Comparison of ENCODE assay signal across 2 cellular contexts in the genomic region with DNA sequence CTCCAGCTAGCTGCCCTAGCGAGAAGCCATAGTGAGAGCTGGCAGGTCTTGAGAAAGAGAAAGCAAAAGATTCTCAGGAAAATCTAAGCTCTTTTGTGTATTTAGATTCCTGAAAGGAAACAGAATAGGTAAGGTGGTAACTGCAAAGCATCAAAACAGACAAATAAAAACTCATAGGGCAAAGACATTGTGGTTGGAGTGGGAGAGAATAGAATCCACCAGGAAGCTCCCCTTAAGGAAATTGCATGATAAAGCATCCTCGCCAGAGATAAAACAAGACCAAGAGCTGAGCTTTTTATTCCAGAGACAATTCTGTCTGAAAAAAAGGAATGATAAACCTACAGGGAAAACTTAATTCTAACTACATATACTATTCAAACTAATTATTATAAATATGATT.
TF ChIP-seq lines count a peak whose summit lies in the region.

No MANE protein-coding gene starts in this region.

TF ChIP-seq in GM23338, 12 proteins besides CTCF, POLR2A, EP300 and RAD21 (continues in another document):
- TF ChIP-seq JUNB (IDR thresholded peaks at IDR 0.05; ENCODE audit: unreplicated experiment) (no peak), NANOG (IDR thresholded peaks at IDR 0.05; ENCODE audit: borderline replicate concordance) (no peak), POLR2AphosphoS5 (IDR thresholded peaks at IDR 0.05; ENCODE audit: low read depth) (no peak), EZH2 (IDR thresholded peaks at IDR 0.05; ENCODE audit: low read depth, unreplicated experiment) (no peak), ZNF114 (CRISPR knock-in tag; IDR thresholded peaks at IDR 0.05) (no peak), CREB1 (CRISPR knock-in tag; IDR thresholded peaks at IDR 0.05; ENCODE audit: low read depth) (no peak), EZH2phosphoT487 (IDR thresholded peaks at IDR 0.05; ENCODE audit: unreplicated experiment) (no peak)
- TF ChIP-seq, protein P1, sequence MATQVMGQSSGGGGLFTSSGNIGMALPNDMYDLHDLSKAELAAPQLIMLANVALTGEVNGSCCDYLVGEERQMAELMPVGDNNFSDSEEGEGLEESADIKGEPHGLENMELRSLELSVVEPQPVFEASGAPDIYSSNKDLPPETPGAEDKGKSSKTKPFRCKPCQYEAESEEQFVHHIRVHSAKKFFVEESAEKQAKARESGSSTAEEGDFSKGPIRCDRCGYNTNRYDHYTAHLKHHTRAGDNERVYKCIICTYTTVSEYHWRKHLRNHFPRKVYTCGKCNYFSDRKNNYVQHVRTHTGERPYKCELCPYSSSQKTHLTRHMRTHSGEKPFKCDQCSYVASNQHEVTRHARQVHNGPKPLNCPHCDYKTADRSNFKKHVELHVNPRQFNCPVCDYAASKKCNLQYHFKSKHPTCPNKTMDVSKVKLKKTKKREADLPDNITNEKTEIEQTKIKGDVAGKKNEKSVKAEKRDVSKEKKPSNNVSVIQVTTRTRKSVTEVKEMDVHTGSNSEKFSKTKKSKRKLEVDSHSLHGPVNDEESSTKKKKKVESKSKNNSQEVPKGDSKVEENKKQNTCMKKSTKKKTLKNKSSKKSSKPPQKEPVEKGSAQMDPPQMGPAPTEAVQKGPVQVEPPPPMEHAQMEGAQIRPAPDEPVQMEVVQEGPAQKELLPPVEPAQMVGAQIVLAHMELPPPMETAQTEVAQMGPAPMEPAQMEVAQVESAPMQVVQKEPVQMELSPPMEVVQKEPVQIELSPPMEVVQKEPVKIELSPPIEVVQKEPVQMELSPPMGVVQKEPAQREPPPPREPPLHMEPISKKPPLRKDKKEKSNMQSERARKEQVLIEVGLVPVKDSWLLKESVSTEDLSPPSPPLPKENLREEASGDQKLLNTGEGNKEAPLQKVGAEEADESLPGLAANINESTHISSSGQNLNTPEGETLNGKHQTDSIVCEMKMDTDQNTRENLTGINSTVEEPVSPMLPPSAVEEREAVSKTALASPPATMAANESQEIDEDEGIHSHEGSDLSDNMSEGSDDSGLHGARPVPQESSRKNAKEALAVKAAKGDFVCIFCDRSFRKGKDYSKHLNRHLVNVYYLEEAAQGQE (IDR thresholded peaks at IDR 0.05; ENCODE audit: unreplicated experiment) = no peak
- TF ChIP-seq, protein P2, sequence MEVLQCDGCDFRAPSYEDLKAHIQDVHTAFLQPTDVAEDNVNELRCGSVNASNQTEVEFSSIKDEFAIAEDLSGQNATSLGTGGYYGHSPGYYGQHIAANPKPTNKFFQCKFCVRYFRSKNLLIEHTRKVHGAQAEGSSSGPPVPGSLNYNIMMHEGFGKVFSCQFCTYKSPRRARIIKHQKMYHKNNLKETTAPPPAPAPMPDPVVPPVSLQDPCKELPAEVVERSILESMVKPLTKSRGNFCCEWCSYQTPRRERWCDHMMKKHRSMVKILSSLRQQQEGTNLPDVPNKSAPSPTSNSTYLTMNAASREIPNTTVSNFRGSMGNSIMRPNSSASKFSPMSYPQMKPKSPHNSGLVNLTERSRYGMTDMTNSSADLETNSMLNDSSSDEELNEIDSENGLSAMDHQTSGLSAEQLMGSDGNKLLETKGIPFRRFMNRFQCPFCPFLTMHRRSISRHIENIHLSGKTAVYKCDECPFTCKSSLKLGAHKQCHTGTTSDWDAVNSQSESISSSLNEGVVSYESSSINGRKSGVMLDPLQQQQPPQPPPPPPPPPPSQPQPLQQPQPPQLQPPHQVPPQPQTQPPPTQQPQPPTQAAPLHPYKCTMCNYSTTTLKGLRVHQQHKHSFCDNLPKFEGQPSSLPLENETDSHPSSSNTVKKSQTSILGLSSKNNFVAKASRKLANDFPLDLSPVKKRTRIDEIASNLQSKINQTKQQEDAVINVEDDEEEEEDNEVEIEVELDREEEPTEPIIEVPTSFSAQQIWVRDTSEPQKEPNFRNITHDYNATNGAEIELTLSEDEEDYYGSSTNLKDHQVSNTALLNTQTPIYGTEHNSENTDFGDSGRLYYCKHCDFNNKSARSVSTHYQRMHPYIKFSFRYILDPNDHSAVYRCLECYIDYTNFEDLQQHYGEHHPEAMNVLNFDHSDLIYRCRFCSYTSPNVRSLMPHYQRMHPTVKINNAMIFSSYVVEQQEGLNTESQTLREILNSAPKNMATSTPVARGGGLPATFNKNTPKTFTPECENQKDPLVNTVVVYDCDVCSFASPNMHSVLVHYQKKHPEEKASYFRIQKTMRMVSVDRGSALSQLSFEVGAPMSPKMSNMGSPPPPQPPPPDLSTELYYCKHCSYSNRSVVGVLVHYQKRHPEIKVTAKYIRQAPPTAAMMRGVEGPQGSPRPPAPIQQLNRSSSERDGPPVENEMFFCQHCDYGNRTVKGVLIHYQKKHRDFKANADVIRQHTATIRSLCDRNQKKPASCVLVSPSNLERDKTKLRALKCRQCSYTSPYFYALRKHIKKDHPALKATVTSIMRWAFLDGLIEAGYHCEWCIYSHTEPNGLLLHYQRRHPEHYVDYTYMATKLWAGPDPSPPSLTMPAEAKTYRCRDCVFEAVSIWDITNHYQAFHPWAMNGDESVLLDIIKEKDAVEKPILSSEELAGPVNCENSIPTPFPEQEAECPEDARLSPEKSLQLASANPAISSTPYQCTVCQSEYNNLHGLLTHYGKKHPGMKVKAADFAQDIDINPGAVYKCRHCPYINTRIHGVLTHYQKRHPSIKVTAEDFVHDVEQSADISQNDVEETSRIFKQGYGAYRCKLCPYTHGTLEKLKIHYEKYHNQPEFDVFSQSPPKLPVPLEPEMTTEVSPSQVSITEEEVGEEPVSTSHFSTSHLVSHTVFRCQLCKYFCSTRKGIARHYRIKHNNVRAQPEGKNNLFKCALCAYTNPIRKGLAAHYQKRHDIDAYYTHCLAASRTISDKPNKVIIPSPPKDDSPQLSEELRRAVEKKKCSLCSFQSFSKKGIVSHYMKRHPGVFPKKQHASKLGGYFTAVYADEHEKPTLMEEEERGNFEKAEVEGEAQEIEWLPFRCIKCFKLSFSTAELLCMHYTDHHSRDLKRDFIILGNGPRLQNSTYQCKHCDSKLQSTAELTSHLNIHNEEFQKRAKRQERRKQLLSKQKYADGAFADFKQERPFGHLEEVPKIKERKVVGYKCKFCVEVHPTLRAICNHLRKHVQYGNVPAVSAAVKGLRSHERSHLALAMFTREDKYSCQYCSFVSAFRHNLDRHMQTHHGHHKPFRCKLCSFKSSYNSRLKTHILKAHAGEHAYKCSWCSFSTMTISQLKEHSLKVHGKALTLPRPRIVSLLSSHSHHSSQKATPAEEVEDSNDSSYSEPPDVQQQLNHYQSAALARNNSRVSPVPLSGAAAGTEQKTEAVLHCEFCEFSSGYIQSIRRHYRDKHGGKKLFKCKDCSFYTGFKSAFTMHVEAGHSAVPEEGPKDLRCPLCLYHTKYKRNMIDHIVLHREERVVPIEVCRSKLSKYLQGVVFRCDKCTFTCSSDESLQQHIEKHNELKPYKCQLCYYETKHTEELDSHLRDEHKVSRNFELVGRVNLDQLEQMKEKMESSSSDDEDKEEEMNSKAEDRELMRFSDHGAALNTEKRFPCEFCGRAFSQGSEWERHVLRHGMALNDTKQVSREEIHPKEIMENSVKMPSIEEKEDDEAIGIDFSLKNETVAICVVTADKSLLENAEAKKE (CRISPR knock-in tag; IDR thresholded peaks at IDR 0.05) = no peak
- TF ChIP-seq, protein P3, sequence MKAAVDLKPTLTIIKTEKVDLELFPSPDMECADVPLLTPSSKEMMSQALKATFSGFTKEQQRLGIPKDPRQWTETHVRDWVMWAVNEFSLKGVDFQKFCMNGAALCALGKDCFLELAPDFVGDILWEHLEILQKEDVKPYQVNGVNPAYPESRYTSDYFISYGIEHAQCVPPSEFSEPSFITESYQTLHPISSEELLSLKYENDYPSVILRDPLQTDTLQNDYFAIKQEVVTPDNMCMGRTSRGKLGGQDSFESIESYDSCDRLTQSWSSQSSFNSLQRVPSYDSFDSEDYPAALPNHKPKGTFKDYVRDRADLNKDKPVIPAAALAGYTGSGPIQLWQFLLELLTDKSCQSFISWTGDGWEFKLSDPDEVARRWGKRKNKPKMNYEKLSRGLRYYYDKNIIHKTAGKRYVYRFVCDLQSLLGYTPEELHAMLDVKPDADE (IDR thresholded peaks at IDR 0.05) = no peak

TF ChIP-seq in H1, 55 proteins besides CTCF, POLR2A, EP300 and RAD21:
- 0 out of 2 replicates have a peak, but pooled peaks have one; percentile 20 for TF ChIP-seq POU5F1 (IDR thresholded peaks at IDR 0.05; ENCODE audit: low read depth, low read length)
- no peak for TF ChIP-seq BRCA1 (IDR thresholded peaks at IDR 0.05; ENCODE audit: low read depth, low read length)
